In genomic region chr7:94333810-94334209, GRCh38 we compare ENCODE assay signal across 21 cellular contexts.
DNase-seq lines count a peak whose midpoint lies in the region; ATAC-seq, FAIRE-seq and TF ChIP-seq lines count a peak whose summit lies in the region.
"Had no signal": no experiment of that assay in that cellular context is flagged by ENCODE, and none has a peak within 500 bp of the region (broad histone marks: within the 10 kb centered on the region; RNA-seq: fewer than 3 reads in every experiment).

No MANE protein-coding gene starts in this region.

- H3K27me3 ChIP-seq in breast epithelium (no peaks in the 10 kb centered on the region), PC-3 (ENCODE audit: low read length) (no peaks in the 10 kb centered on the region), testis (no peaks in the 10 kb centered on the region)
- H3K27me3 ChIP-seq: MG63, Peyer's patch had no signal

- no peaks in the 10 kb centered on the region for H3K27me3 Mint-ChIP-seq in MCF 10A (ENCODE audit: insufficient read depth, unreplicated experiment)

- H3F3A ChIP-seq in PC-3 (ENCODE audit: low read length, unreplicated experiment) = no peaks in the 10 kb centered on the region

- POLR2A ChIA-PET in MCF 10A (lab: Yijun Ruan, JAX) (interaction anchor here (1.0 to 1.1 kb wide), 2 partner anchors 15 to 23 kb away, joined by 3 read pairs; no protein-coding TSS in a partner anchor), PC-3 (lab: Charles Lee; ENCODE audit: unreplicated experiment) (no interaction called here)

- H3K9me2 ChIP-seq in PC-3 (replicated peaks; ENCODE audit: low read length) = no peaks in the 10 kb centered on the region

- H3K4me1 ChIP-seq in breast epithelium (no peaks in the 10 kb centered on the region), PC-3 (ENCODE audit: insufficient read depth, low read length) (peaks cover 6% of the 10 kb centered on the region; the same call in 1 of the 2 replicates), testis (peaks cover 8% of the 10 kb centered on the region)
- H3K4me1 ChIP-seq: Peyer's patch had no signal

- no peak overlapping the region for H2AFZ ChIP-seq in PC-3 (ENCODE audit: low read length)

- no peak overlapping the region for H3K4me2 ChIP-seq in PC-3 (ENCODE audit: low read length)
- H3K4me2 ChIP-seq: KMS-11 had no signal

- H3K27ac ChIP-seq in breast epithelium = no peak overlapping the region
- H3K27ac ChIP-seq in PC-3 (ENCODE audit: low read length) = no peak overlapping the region
- no peak overlapping the region for H3K27ac ChIP-seq in epithelial cell of prostate
- no peak overlapping the region for H3K27ac ChIP-seq in testis
- H3K27ac ChIP-seq: HL-60, KMS-11, Peyer's patch had no signal

- BruUV-seq in MCF 10A (replicated peaks; lab: Mats Ljungman, UMichigan) (no TSS peak), PC-3 (replicated peaks; lab: Mats Ljungman, UMichigan) (no TSS peak)

- no peak overlapping the region for H3K4me3 ChIP-seq in breast epithelium
- H3K4me3 ChIP-seq in PC-3 (ENCODE audit: low read length) = no peak overlapping the region
- H3K4me3 ChIP-seq in testis = no peak overlapping the region
- H3K4me3 ChIP-seq: MG63, Peyer's patch had no signal

- intact Hi-C loops in MCF 10A (cut with micrococcal nuclease) = loop anchor here (2.0 kb wide), 1 partner anchor 33 kb away; no protein-coding TSS in a partner anchor
- intact Hi-C loops in breast epithelium (cut with DNase I; ENCODE audit: low total_unique reads) = no loop called here
- intact Hi-C loops in PC-3 (cut with micrococcal nuclease) = no loop called here
- intact Hi-C loops in testis (cut with DNase I; ENCODE audit: low total_unique reads) = no loop called here

- no peaks in the 10 kb centered on the region for H4K20me1 ChIP-seq in PC-3 (ENCODE audit: low read length)

- H3K79me2 ChIP-seq in PC-3 (ENCODE audit: low read length) = no peaks in the 10 kb centered on the region

- H3K4me1 Mint-ChIP-seq in MCF 10A (ENCODE audit: insufficient read depth, unreplicated experiment) = peaks cover 18% of the 10 kb centered on the region

- no peak for TF ChIP-seq CTCF in MCF 10A (IDR thresholded peaks at IDR 0.05; ENCODE audit: unreplicated experiment)
- TF ChIP-seq CTCF in breast epithelium (IDR thresholded peaks at IDR 0.05) = no peak
- no peak for TF ChIP-seq CTCF in PC-3 (conservative IDR thresholded peaks at IDR 0.05; ENCODE audit: low read depth, low read length)
- TF ChIP-seq CTCF in testis (IDR thresholded peaks at IDR 0.05) = no peak

- peak; percentile 50 for FAIRE-seq in urothelium cell line (lab: Jason Lieb, UNC)
- FAIRE-seq: H54 had no signal

- no peak overlapping the region for H3K27ac Mint-ChIP-seq in MCF 10A (ENCODE audit: low read depth, unreplicated experiment)
- H3K27ac Mint-ChIP-seq: CD8-positive, alpha-beta T cell had no signal

- H3K9me3 Mint-ChIP-seq in MCF 10A (ENCODE audit: unreplicated experiment) = no peaks in the 10 kb centered on the region
- H3K9me3 Mint-ChIP-seq: CD8-positive, alpha-beta T cell had no signal

- no peaks in the 10 kb centered on the region for H3K36me3 ChIP-seq in breast epithelium
- H3K36me3 ChIP-seq in PC-3 (ENCODE audit: low read depth, low read length) = no peaks in the 10 kb centered on the region
- H3K36me3 ChIP-seq in testis (ENCODE audit: low read depth, missing control alignments) = no peaks in the 10 kb centered on the region
- H3K36me3 ChIP-seq: MG63, Peyer's patch had no signal

- H3K36me3 Mint-ChIP-seq in MCF 10A (ENCODE audit: insufficient read depth, unreplicated experiment) = no peaks in the 10 kb centered on the region
- H3K36me3 Mint-ChIP-seq: CD8-positive, alpha-beta T cell had no signal

- H3K9ac ChIP-seq in PC-3 (ENCODE audit: low read length) = no peak overlapping the region
- H3K9ac ChIP-seq: KMS-11 had no signal

- TF ChIP-seq POLR2A in breast epithelium (IDR thresholded peaks at IDR 0.05) (no peak), testis (IDR thresholded peaks at IDR 0.05) (no peak)

- H3K9me3 ChIP-seq in breast epithelium (no peaks in the 10 kb centered on the region), PC-3 (ENCODE audit: low read length) (no peaks in the 10 kb centered on the region), testis (no peaks in the 10 kb centered on the region)
- H3K9me3 ChIP-seq: MG63, Peyer's patch had no signal

- peak; percentile 4 for DNase-seq in MCF 10A (ENCODE audit: unreplicated experiment)
- DNase-seq in breast epithelium (ENCODE audit: low spot score in 2 of 2) = no peak
- peak; percentile 57 for DNase-seq in PC-3
- peak; percentile 27 for DNase-seq in epithelial cell of prostate (ENCODE audit: low read depth, low spot score)
- no peak for DNase-seq in urothelium cell line (ENCODE audit: low spot score)
- DNase-seq in MV-4-11 (lab: John Stamatoyannopoulos, UW) = no peak
- DNase-seq in testis = no peak
- DNase-seq: AML-193; C1 segment of cervical spinal cord; CD8-positive, alpha-beta T cell; GDM1; MG63; NCI-H1417 treated with DMSO at 0.1 percent for 48 hours; NCI-H187; NCI-H748 treated with DMSO at 0.1 percent for 48 hours; NK-92 treated with Interleukin-12 subunit alpha and Interleukin-12 subunit beta, amount 100 ng/mL, for 24 hours; Peyer's patch had no signal

- H3K4me3 Mint-ChIP-seq in MCF 10A (ENCODE audit: unreplicated experiment) = no peak overlapping the region
- H3K4me3 Mint-ChIP-seq: CD8-positive, alpha-beta T cell had no signal

- ATAC-seq in PC-3 (peak; percentile 37; the same call in 1 of the 2 replicates), HG02588 (IDR thresholded peaks at IDR 0.05; ENCODE audit: unreplicated experiment) (no peak)
- ATAC-seq: CD8-positive, alpha-beta T cell had no signal

- CTCF ChIA-PET in MCF 10A (lab: Yijun Ruan, JAX) = interaction anchor here (0.7 to 1.8 kb wide), 4 partner anchors 34 to 103 kb away, joined by 3 to 6 read pairs (median 4); partner anchors contain the start of gene COL1A2
- CTCF ChIA-PET in PC-3 (lab: Charles Lee) = no interaction called here

Comparison
In these comparisons a context has a peak if more than half of its experiments do, and no peak if none do; other contexts are left out.
1. DNase-seq: peak in MCF 10A (single experiment), PC-3 (single experiment) and epithelial cell of prostate (single experiment); none in breast epithelium (0 of 2), urothelium cell line (single experiment), MV-4-11 (single experiment) and testis (single experiment).